Comparison of ENCODE assay signal across 1 cellular context in genomic region chr3:55477306-55478010, GRCh38.
TF ChIP-seq lines count a peak whose summit lies in the region.

No MANE protein-coding gene starts in this region.

TF ChIP-seq in SK-N-SH, 30 proteins besides CTCF, POLR2A, EP300 and RAD21 (continued from another document):
- TF ChIP-seq TAF1 (IDR thresholded peaks at IDR 0.05; ENCODE audit: borderline replicate concordance, low read depth, low read length): no peak
